Comparison of ENCODE assay signal across 20 cellular contexts in the genomic region with DNA sequence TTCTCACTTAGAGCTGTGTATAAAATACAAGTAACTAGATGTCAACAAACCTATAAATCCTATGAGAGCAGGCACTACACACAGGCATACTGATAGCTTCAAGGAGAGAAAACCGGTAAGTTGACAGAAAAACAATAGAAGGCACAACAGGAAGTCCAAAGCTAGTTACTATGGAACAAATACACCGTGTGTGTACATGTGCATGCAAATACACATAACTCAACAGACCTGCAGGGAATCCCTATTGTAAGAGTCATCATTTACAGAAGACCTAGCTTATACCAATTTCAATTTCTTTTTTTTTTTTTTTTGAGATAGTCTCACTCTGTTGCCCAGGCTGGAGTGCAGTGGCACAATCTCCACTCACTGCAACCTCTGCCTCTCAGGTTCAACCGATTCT. TPM values are rescaled to one million over a fixed set of nuclear protein-coding genes. Genes with fewer than 3 reads are reported as not detected.
A peak's percentile ranks its signal among the peaks of the same experiment; 100 is the strongest.
DNase-seq lines count a peak whose midpoint lies in the region; ATAC-seq, FAIRE-seq and TF ChIP-seq lines count a peak whose summit lies in the region.
"Had no signal": no experiment of that assay in that cellular context is flagged by ENCODE, and none has a peak within 500 bp of the region (broad histone marks: within the 10 kb centered on the region; RNA-seq: fewer than 3 reads in every experiment).

No MANE protein-coding gene starts in this region.

- DNase-seq in activated naive CD4-positive, alpha-beta T cell treated with anti-CD3 and anti-CD28 coated beads, Interleukin-2, amount 10 ng/mL, durations not matched to agents 7 days and 5 days: no peak
- DNase-seq in T-cell (no peak), fibroblast of pulmonary artery (ENCODE audit: low read depth) (peak; percentile 43), NCI-H2171 treated with DMSO at 0.1 percent for 48 hours (lab: John Stamatoyannopoulos, UW) (no peak), D721Med (ENCODE audit: insufficient read length, low spot score) (no peak)
- DNase-seq in activated CD8-positive, alpha-beta memory T cell treated with anti-CD3 and anti-CD28 coated beads, Interleukin-2, amount 50 U/mL, for 48 hours: no peak
- DNase-seq in stimulated activated CD4-positive, alpha-beta T cell treated with anti-CD3 and anti-CD28 coated beads, Interleukin-2, amount 100 ng/mL, for 48 hours: no peak
- DNase-seq: activated CD4-positive, alpha-beta T cell treated with anti-CD3 and anti-CD28 coated beads, Interleukin-2, amount 10 ng/mL, durations not matched to agents 7 days and 5 days; aorta; colonic mucosa; H7; hippocampal formation; left cardiac atrium; NCI-H2227 treated with DMSO at 0.1 percent for 48 hours; SHP77 treated with DMSO at 0.1 percent for 48 hours; stimulated activated naive CD4-positive, alpha-beta T cell treated with Interleukin-2 at 50 U/mL for 16 hours had no signal

- no peak overlapping the region for H3K4me3 ChIP-seq in fibroblast of pulmonary artery (replicated peaks; ENCODE audit: low read depth, low read length)
- H3K4me3 ChIP-seq: colonic mucosa, esophagus muscularis mucosa, smooth muscle cell had no signal

- H3K9me3 Mint-ChIP-seq in activated naive CD4-positive, alpha-beta T cell treated with anti-CD3 and anti-CD28 coated beads, Interleukin-2, amount 50 U/mL, for 24 hours: no peaks in the 10 kb centered on the region
- H3K9me3 Mint-ChIP-seq in activated naive CD4-positive, alpha-beta T cell treated with anti-CD3 and anti-CD28 coated beads, Interleukin-2, amount 10 ng/mL, durations not matched to agents 7 days and 5 days: peaks cover 2% of the 10 kb centered on the region
- H3K9me3 Mint-ChIP-seq in T-cell: no peaks in the 10 kb centered on the region

- H3K27me3 Mint-ChIP-seq in activated naive CD4-positive, alpha-beta T cell treated with anti-CD3 and anti-CD28 coated beads, Interleukin-2, amount 50 U/mL, for 24 hours: no peaks in the 10 kb centered on the region
- no peaks in the 10 kb centered on the region for H3K27me3 Mint-ChIP-seq in activated naive CD4-positive, alpha-beta T cell treated with anti-CD3 and anti-CD28 coated beads, Interleukin-2, amount 10 ng/mL, durations not matched to agents 7 days and 5 days
- no peaks in the 10 kb centered on the region for H3K27me3 Mint-ChIP-seq in T-cell
- H3K27me3 Mint-ChIP-seq: activated CD4-positive, alpha-beta T cell treated with anti-CD3 and anti-CD28 coated beads, Interleukin-2, amount 10 ng/mL, durations not matched to agents 7 days and 5 days; progenitor cell of endocrine pancreas had no signal

- POLR2A ChIA-PET in T-cell (lab: Charles Lee): interaction anchor here (0.5 to 0.7 kb wide), 4 partner anchors 16 to 115 kb away, joined by 3 to 12 read pairs (median 6); a partner anchor contains a TSS

- peaks cover 8% of the 10 kb centered on the region for H3K36me3 Mint-ChIP-seq in activated naive CD4-positive, alpha-beta T cell treated with anti-CD3 and anti-CD28 coated beads, Interleukin-2, amount 50 U/mL, for 24 hours
- peaks cover 16% of the 10 kb centered on the region for H3K36me3 Mint-ChIP-seq in activated naive CD4-positive, alpha-beta T cell treated with anti-CD3 and anti-CD28 coated beads, Interleukin-2, amount 10 ng/mL, durations not matched to agents 7 days and 5 days
- H3K36me3 Mint-ChIP-seq in T-cell: peaks cover 15% of the 10 kb centered on the region

- no peak for TF ChIP-seq CTCF in fibroblast of pulmonary artery (IDR thresholded peaks at IDR 0.05; ENCODE audit: low read length, missing control alignments)
- TF ChIP-seq CTCF in D721Med (IDR thresholded peaks at IDR 0.05; ENCODE audit: insufficient read depth, missing control alignments): no peak

- no peak overlapping the region for H3K4me3 Mint-ChIP-seq in activated naive CD4-positive, alpha-beta T cell treated with anti-CD3 and anti-CD28 coated beads, Interleukin-2, amount 50 U/mL, for 24 hours
- no peak overlapping the region for H3K4me3 Mint-ChIP-seq in activated naive CD4-positive, alpha-beta T cell treated with anti-CD3 and anti-CD28 coated beads, Interleukin-2, amount 10 ng/mL, durations not matched to agents 7 days and 5 days
- peak overlapping the region; percentile 11 to 58 (median 14) for H3K4me3 Mint-ChIP-seq in T-cell
- H3K4me3 Mint-ChIP-seq: activated CD4-positive, alpha-beta T cell treated with anti-CD3 and anti-CD28 coated beads, Interleukin-2, amount 10 ng/mL, durations not matched to agents 7 days and 5 days had no signal

- CTCF ChIA-PET in activated naive CD4-positive, alpha-beta T cell treated with anti-CD3 and anti-CD28 coated beads, Interleukin-2, amount 10 ng/mL, durations not matched to agents 7 days and 5 days (lab: Charles Lee): interaction anchor here (1.3 kb wide), 1 partner anchor 21 kb away, joined by 3 read pairs; no protein-coding TSS in a partner anchor
- CTCF ChIA-PET in T-cell (lab: Charles Lee): interaction anchor here in 1 of 2 donors (0.6 kb wide), 1 partner anchor 902 kb away, joined by 3 read pairs; no protein-coding TSS in a partner anchor

- FAIRE-seq in D721Med (lab: Jason Lieb, UNC): no peak

- peak in 2 of 4 experiments; percentile 55 to 59 for ATAC-seq in T-cell (replicated peaks in 1 of 4)
- ATAC-seq: left cardiac atrium had no signal

- peaks cover 83% of the 10 kb centered on the region for H3K4me1 Mint-ChIP-seq in activated naive CD4-positive, alpha-beta T cell treated with anti-CD3 and anti-CD28 coated beads, Interleukin-2, amount 50 U/mL, for 24 hours
- peaks cover 10% of the 10 kb centered on the region for H3K4me1 Mint-ChIP-seq in activated naive CD4-positive, alpha-beta T cell treated with anti-CD3 and anti-CD28 coated beads, Interleukin-2, amount 10 ng/mL, durations not matched to agents 7 days and 5 days
- H3K4me1 Mint-ChIP-seq in T-cell: peaks cover 79 to 82% (median 81%) of the 10 kb centered on the region in 3 donors

- H3K27ac Mint-ChIP-seq in activated naive CD4-positive, alpha-beta T cell treated with anti-CD3 and anti-CD28 coated beads, Interleukin-2, amount 50 U/mL, for 24 hours: peak overlapping the region; percentile 55
- H3K27ac Mint-ChIP-seq in activated naive CD4-positive, alpha-beta T cell treated with anti-CD3 and anti-CD28 coated beads, Interleukin-2, amount 10 ng/mL, durations not matched to agents 7 days and 5 days: no peak overlapping the region
- peak overlapping the region in 1 of 2 donors; percentile 31 for H3K27ac Mint-ChIP-seq in T-cell
- H3K27ac Mint-ChIP-seq: progenitor cell of endocrine pancreas had no signal

RNA-seq across cellular contexts. Expression of a gene that starts 26.3 kb away (rescaled TPM):
- 100 to 1,000 TPM; 272 to 323 (median 288) TPM for total RNA-seq in T-cell

Comparison
In these comparisons a context has a peak if more than half of its experiments do, and no peak if none do; other contexts are left out.
1. H3K4me3 Mint-ChIP-seq: peak in T-cell (3 of 3); none in activated naive CD4-positive, alpha-beta T cell treated with anti-CD3 and anti-CD28 coated beads, Interleukin-2, amount 50 U/mL, for 24 hours (single experiment) and activated naive CD4-positive, alpha-beta T cell treated with anti-CD3 and anti-CD28 coated beads, Interleukin-2, amount 10 ng/mL, durations not matched to agents 7 days and 5 days (single experiment).